ENCODE assay signal across 27 cellular contexts in the genomic region with DNA sequence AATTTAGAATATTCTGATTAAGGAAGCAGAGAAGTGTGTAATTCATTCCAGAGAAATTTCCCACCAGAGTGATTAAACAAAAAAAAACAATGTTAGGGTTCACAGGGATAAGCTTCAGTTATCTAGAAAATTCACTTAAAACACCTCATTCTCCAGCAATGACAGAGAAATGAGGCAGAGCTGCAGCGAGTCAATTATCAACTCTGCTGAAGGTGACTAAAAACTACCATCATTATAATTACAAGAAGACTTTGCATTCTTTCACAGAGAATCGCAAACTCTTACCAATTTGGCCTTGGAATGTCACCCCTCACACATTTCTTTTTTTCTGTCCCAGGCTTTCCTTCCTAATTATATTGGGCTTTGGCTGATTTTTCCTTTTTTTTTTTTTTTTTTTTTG.
"Had no signal": no experiment of that assay in that cellular context is flagged by ENCODE, and none has a peak within 500 bp of the region (broad histone marks: within the 10 kb centered on the region; RNA-seq: fewer than 3 reads in every experiment).

No MANE protein-coding gene starts in this region.

- ATAC-seq: activated CD4-positive, alpha-beta T cell treated with anti-CD3 and anti-CD28 coated beads for 36 hours; activated naive CD4-positive, alpha-beta T cell treated with anti-CD3 and anti-CD28 coated beads, Interleukin-2, amount 50 U/mL, for 72 hours; activated T-cell treated with anti-CD3 and anti-CD28 coated beads, Interleukin-2, amount 50 U/mL, for 72 hours; effector memory CD8-positive, alpha-beta T cell; gastroesophageal sphincter had no signal

- H3K36me3 Mint-ChIP-seq: activated naive CD4-positive, alpha-beta T cell treated with anti-CD3 and anti-CD28 coated beads, Interleukin-2, amount 10 ng/mL, durations not matched to agents 7 days and 5 days; activated naive CD4-positive, alpha-beta T cell treated with anti-CD3 and anti-CD28 coated beads, Interleukin-2, amount 50 U/mL, for 72 hours had no signal

- DNase-seq: activated CD4-positive, alpha-beta memory T cell treated with anti-CD3 and anti-CD28 coated beads, Interleukin-2, amount 10 ng/mL, durations not matched to agents 7 days and 5 days; activated CD4-positive, alpha-beta T cell treated with anti-CD3 and anti-CD28 coated beads for 36 hours; activated CD4-positive, alpha-beta T cell treated with anti-CD3 and anti-CD28 coated beads, Interleukin-2, amount 10 ng/mL, durations not matched to agents 7 days and 5 days; activated CD4-positive, alpha-beta T cell treated with anti-CD3 and anti-CD28 coated beads, Interleukin-2, amount 50 U/mL, for 4 hours; activated CD4-positive, CD25-positive, alpha-beta regulatory T cell; activated CD4-positive, CD25-positive, alpha-beta regulatory T cell treated with anti-CD3 and anti-CD28 coated beads, Interleukin-2, amount 50 U/mL, for 72 hours; activated CD8-positive, alpha-beta memory T cell treated with anti-CD3 and anti-CD28 coated beads, Interleukin-2, amount 50 U/mL, for 48 hours; activated gamma-delta T cell; activated naive CD4-positive, alpha-beta T cell; activated naive CD4-positive, alpha-beta T cell treated with anti-CD3 and anti-CD28 coated beads, Interleukin-2, amount 10 ng/mL, durations not matched to agents 7 days and 5 days; activated T-cell treated with anti-CD3 and anti-CD28 coated beads for 4 hours; activated T-cell treated with anti-CD3 and anti-CD28 coated beads, Interleukin-2, amount 50 U/mL, for 24 hours; activated T-cell treated with anti-CD3 and anti-CD28 coated beads, Interleukin-2, amount 50 U/mL, for 72 hours; amniotic stem cell; anterior cingulate cortex; brain microvascular endothelial cell; cortex of kidney; dermis blood vessel endothelial cell; effector CD4-positive, alpha-beta T cell; effector memory CD8-positive, alpha-beta T cell; esophagus squamous epithelium; foreskin melanocyte; head of caudate nucleus; T-helper 2 cell had no signal

- H3K27ac Mint-ChIP-seq: activated CD4-positive, alpha-beta memory T cell treated with anti-CD3 and anti-CD28 coated beads, Interleukin-2, amount 10 ng/mL, durations not matched to agents 7 days and 5 days; activated CD4-positive, alpha-beta T cell treated with anti-CD3 and anti-CD28 coated beads for 36 hours; activated CD4-positive, alpha-beta T cell treated with anti-CD3 and anti-CD28 coated beads, Interleukin-2, amount 10 ng/mL, durations not matched to agents 7 days and 5 days; activated naive CD4-positive, alpha-beta T cell treated with anti-CD3 and anti-CD28 coated beads, Interleukin-2, amount 10 ng/mL, durations not matched to agents 7 days and 5 days; activated naive CD4-positive, alpha-beta T cell treated with anti-CD3 and anti-CD28 coated beads, Interleukin-2, amount 50 U/mL, for 72 hours; activated T-cell treated with anti-CD3 and anti-CD28 coated beads, Interleukin-2, amount 50 U/mL, for 24 hours; activated T-cell treated with anti-CD3 and anti-CD28 coated beads, Interleukin-2, amount 50 U/mL, for 72 hours; effector memory CD8-positive, alpha-beta T cell had no signal

- H3K9me3 Mint-ChIP-seq: activated CD4-positive, alpha-beta memory T cell treated with anti-CD3 and anti-CD28 coated beads, Interleukin-2, amount 10 ng/mL, durations not matched to agents 7 days and 5 days; activated CD4-positive, alpha-beta T cell treated with anti-CD3 and anti-CD28 coated beads, Interleukin-2, amount 10 ng/mL, durations not matched to agents 7 days and 5 days; activated naive CD4-positive, alpha-beta T cell treated with anti-CD3 and anti-CD28 coated beads, Interleukin-2, amount 10 ng/mL, durations not matched to agents 7 days and 5 days; activated naive CD4-positive, alpha-beta T cell treated with anti-CD3 and anti-CD28 coated beads, Interleukin-2, amount 50 U/mL, for 72 hours; activated T-cell treated with anti-CD3 and anti-CD28 coated beads, Interleukin-2, amount 50 U/mL, for 24 hours; activated T-cell treated with anti-CD3 and anti-CD28 coated beads, Interleukin-2, amount 50 U/mL, for 72 hours; central memory CD8-positive, alpha-beta T cell; effector memory CD8-positive, alpha-beta T cell had no signal

- H3K4me3 Mint-ChIP-seq: activated CD4-positive, alpha-beta memory T cell treated with anti-CD3 and anti-CD28 coated beads, Interleukin-2, amount 10 ng/mL, durations not matched to agents 7 days and 5 days; activated CD4-positive, alpha-beta T cell treated with anti-CD3 and anti-CD28 coated beads for 36 hours; activated CD4-positive, alpha-beta T cell treated with anti-CD3 and anti-CD28 coated beads, Interleukin-2, amount 10 ng/mL, durations not matched to agents 7 days and 5 days; activated naive CD4-positive, alpha-beta T cell treated with anti-CD3 and anti-CD28 coated beads, Interleukin-2, amount 10 ng/mL, durations not matched to agents 7 days and 5 days; activated T-cell treated with anti-CD3 and anti-CD28 coated beads, Interleukin-2, amount 50 U/mL, for 24 hours; activated T-cell treated with anti-CD3 and anti-CD28 coated beads, Interleukin-2, amount 50 U/mL, for 72 hours; central memory CD8-positive, alpha-beta T cell; effector memory CD8-positive, alpha-beta T cell had no signal
